ENCODE assay signal across 2 cellular contexts in the genomic region with DNA sequence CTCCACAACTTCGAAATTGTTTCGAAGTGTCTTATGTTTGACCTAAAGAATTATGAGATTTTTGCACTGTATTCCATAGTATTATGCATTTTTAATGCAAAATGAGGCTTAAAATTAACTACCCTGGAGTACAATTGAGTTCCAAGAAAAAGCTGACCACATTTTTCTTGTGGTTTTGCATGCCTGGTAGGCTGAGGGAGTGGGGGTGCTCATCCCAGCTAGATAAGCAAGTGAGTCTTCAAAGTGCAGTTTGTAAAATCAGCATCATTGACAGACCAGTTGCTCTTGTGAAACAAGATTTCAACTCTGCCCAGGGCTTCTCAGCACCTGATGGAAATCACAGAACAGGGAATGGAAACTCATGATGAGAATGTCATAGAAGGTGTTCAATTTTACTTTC.
TF ChIP-seq lines count a peak whose summit lies in the region.

No MANE protein-coding gene starts in this region.

TF ChIP-seq in SK-N-SH, 30 proteins besides CTCF, POLR2A, EP300 and RAD21 (continued from another document):
- TF ChIP-seq, protein P1, sequence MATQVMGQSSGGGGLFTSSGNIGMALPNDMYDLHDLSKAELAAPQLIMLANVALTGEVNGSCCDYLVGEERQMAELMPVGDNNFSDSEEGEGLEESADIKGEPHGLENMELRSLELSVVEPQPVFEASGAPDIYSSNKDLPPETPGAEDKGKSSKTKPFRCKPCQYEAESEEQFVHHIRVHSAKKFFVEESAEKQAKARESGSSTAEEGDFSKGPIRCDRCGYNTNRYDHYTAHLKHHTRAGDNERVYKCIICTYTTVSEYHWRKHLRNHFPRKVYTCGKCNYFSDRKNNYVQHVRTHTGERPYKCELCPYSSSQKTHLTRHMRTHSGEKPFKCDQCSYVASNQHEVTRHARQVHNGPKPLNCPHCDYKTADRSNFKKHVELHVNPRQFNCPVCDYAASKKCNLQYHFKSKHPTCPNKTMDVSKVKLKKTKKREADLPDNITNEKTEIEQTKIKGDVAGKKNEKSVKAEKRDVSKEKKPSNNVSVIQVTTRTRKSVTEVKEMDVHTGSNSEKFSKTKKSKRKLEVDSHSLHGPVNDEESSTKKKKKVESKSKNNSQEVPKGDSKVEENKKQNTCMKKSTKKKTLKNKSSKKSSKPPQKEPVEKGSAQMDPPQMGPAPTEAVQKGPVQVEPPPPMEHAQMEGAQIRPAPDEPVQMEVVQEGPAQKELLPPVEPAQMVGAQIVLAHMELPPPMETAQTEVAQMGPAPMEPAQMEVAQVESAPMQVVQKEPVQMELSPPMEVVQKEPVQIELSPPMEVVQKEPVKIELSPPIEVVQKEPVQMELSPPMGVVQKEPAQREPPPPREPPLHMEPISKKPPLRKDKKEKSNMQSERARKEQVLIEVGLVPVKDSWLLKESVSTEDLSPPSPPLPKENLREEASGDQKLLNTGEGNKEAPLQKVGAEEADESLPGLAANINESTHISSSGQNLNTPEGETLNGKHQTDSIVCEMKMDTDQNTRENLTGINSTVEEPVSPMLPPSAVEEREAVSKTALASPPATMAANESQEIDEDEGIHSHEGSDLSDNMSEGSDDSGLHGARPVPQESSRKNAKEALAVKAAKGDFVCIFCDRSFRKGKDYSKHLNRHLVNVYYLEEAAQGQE (IDR thresholded peaks at IDR 0.05; ENCODE audit: low read depth, low read length): no peak
- TF ChIP-seq GABPA (IDR thresholded peaks at IDR 0.05; ENCODE audit: low read depth): no peak
- TF ChIP-seq RXRA (IDR thresholded peaks at IDR 0.05; ENCODE audit: borderline replicate concordance, low read depth): no peak
- TF ChIP-seq ZBTB33 (IDR thresholded peaks at IDR 0.05; ENCODE audit: borderline replicate concordance, low read depth): no peak
- no peak for TF ChIP-seq GATA2 (CRISPR knock-in tag; IDR thresholded peaks at IDR 0.05)
- TF ChIP-seq TEAD4 (IDR thresholded peaks at IDR 0.05; ENCODE audit: borderline replicate concordance, insufficient read depth): no peak
- no peak for TF ChIP-seq MEF2A (IDR thresholded peaks at IDR 0.05; ENCODE audit: borderline replicate concordance, low read depth)
TF ChIP-seq in SK-N-SH: peak in this region for 0.

TF ChIP-seq in SK-N-SH treated with all-trans-retinoic acid at 6 μM for 48 hours, 23 proteins besides CTCF, POLR2A, EP300 and RAD21 (continued from another document):
- TF ChIP-seq, protein P2, sequence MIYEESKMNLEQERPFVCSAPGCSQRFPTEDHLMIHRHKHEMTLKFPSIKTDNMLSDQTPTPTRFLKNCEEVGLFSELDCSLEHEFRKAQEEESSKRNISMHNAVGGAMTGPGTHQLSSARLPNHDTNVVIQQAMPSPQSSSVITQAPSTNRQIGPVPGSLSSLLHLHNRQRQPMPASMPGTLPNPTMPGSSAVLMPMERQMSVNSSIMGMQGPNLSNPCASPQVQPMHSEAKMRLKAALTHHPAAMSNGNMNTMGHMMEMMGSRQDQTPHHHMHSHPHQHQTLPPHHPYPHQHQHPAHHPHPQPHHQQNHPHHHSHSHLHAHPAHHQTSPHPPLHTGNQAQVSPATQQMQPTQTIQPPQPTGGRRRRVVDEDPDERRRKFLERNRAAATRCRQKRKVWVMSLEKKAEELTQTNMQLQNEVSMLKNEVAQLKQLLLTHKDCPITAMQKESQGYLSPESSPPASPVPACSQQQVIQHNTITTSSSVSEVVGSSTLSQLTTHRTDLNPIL (CRISPR knock-in tag; IDR thresholded peaks at IDR 0.05; ENCODE audit: low read depth): no peak
- TF ChIP-seq PATZ1 (CRISPR knock-in tag; IDR thresholded peaks at IDR 0.05; ENCODE audit: borderline replicate concordance) (no peak), TCF4 (CRISPR knock-in tag; IDR thresholded peaks at IDR 0.05; ENCODE audit: borderline replicate concordance) (no peak), OSR1 (CRISPR knock-in tag; IDR thresholded peaks at IDR 0.05) (no peak)
TF ChIP-seq in SK-N-SH treated with all-trans-retinoic acid at 6 μM for 48 hours: peak in this region for 0.
